In genomic region chrX:39896951-39897740, GRCh38 we compare ENCODE assay signal across 10 cellular contexts.
A peak's percentile ranks its signal among the peaks of the same experiment; 100 is the strongest.
DNase-seq lines count a peak whose midpoint lies in the region; ATAC-seq, FAIRE-seq and TF ChIP-seq lines count a peak whose summit lies in the region.
"Had no signal": no experiment of that assay in that cellular context is flagged by ENCODE, and none has a peak within 500 bp of the region (broad histone marks: within the 10 kb centered on the region; RNA-seq: fewer than 3 reads in every experiment).

No MANE protein-coding gene starts in this region.

- H3K4me1 Mint-ChIP-seq in activated T-helper 1 cell treated with anti-CD3 and anti-CD28 coated beads, Interleukin-12 subunit alpha, Interleukin-12 subunit beta, Interleukin-2, Interleukin-4 antibody, amounts not matched to agents 30 ng/mL and 10 ng/mL and 1 ng/mL, durations not matched to agents 14 hours and 24 hours and 36 hours (ENCODE audit: low read depth), result no peaks in the 10 kb centered on the region
- H3K4me1 Mint-ChIP-seq: CD8-positive, alpha-beta memory T cell had no signal

- H3K27me3 ChIP-seq in brain microvascular endothelial cell (replicated peaks), result no peaks in the 10 kb centered on the region

- DNase-seq in Right ventricle myocardium superior, result peak; percentile 62
- DNase-seq in cardiac septum (ENCODE audit: low spot score), result no peak
- peak; percentile 32 for DNase-seq in brain microvascular endothelial cell
- peak; percentile 82 for DNase-seq in kidney tubule cell (ENCODE audit: low spot score)
- peak; percentile 68 for DNase-seq in urothelium cell line (ENCODE audit: low spot score)
- no peak for DNase-seq in NCI-H1048 (lab: John Stamatoyannopoulos, UW)
- DNase-seq in activated T-helper 1 cell treated with anti-CD3 and anti-CD28 coated beads, Interleukin-12 subunit alpha, Interleukin-12 subunit beta, Interleukin-2, Interleukin-4 antibody, amounts not matched to agents 30 ng/mL and 10 ng/mL and 1 ng/mL, durations not matched to agents 14 hours and 24 hours and 36 hours (ENCODE audit: low spot score), result no peak
- no peak for DNase-seq in activated effector memory CD4-positive, alpha-beta T cell treated with anti-CD3 and anti-CD28 coated beads, Interleukin-2, amount 50 U/mL, for 16 hours
- DNase-seq: CD8-positive, alpha-beta memory T cell; naive B cell had no signal

- H3K4me3 ChIP-seq in brain microvascular endothelial cell (ENCODE audit: low read depth, low read length), result no peak overlapping the region

- peak; percentile 75 for ATAC-seq in Right ventricle myocardium superior (ENCODE audit: poor library complexity)

- no peaks in the 10 kb centered on the region for H3K9me3 Mint-ChIP-seq in activated T-helper 1 cell treated with anti-CD3 and anti-CD28 coated beads, Interleukin-12 subunit alpha, Interleukin-12 subunit beta, Interleukin-2, Interleukin-4 antibody, amounts not matched to agents 30 ng/mL and 10 ng/mL and 1 ng/mL, durations not matched to agents 14 hours and 24 hours and 36 hours
- H3K9me3 Mint-ChIP-seq: naive B cell had no signal

- no peak overlapping the region for H3K27ac Mint-ChIP-seq in activated T-helper 1 cell treated with anti-CD3 and anti-CD28 coated beads, Interleukin-12 subunit alpha, Interleukin-12 subunit beta, Interleukin-2, Interleukin-4 antibody, amounts not matched to agents 30 ng/mL and 10 ng/mL and 1 ng/mL, durations not matched to agents 14 hours and 24 hours and 36 hours
- H3K27ac Mint-ChIP-seq: CD8-positive, alpha-beta memory T cell had no signal

- in situ Hi-C loops in brain microvascular endothelial cell (cut with HindIII; ENCODE audit: low pct_ligation_motif_present, low sequenced_read_pairs), result no loop called here

- H3K4me3 Mint-ChIP-seq in activated T-helper 1 cell treated with anti-CD3 and anti-CD28 coated beads, Interleukin-12 subunit alpha, Interleukin-12 subunit beta, Interleukin-2, Interleukin-4 antibody, amounts not matched to agents 30 ng/mL and 10 ng/mL and 1 ng/mL, durations not matched to agents 14 hours and 24 hours and 36 hours, result no peak overlapping the region
- H3K4me3 Mint-ChIP-seq: CD8-positive, alpha-beta memory T cell; naive B cell had no signal

- no peak for FAIRE-seq in urothelium cell line (lab: Jason Lieb, UNC)

- peak; percentile 37 for TF ChIP-seq CTCF in brain microvascular endothelial cell (IDR thresholded peaks at IDR 0.05; ENCODE audit: low read depth, low read length, missing control alignments)

- H3K27me3 Mint-ChIP-seq in activated T-helper 1 cell treated with anti-CD3 and anti-CD28 coated beads, Interleukin-12 subunit alpha, Interleukin-12 subunit beta, Interleukin-2, Interleukin-4 antibody, amounts not matched to agents 30 ng/mL and 10 ng/mL and 1 ng/mL, durations not matched to agents 14 hours and 24 hours and 36 hours (ENCODE audit: insufficient read depth), result peaks cover 2% of the 10 kb centered on the region

- H3K36me3 Mint-ChIP-seq in activated T-helper 1 cell treated with anti-CD3 and anti-CD28 coated beads, Interleukin-12 subunit alpha, Interleukin-12 subunit beta, Interleukin-2, Interleukin-4 antibody, amounts not matched to agents 30 ng/mL and 10 ng/mL and 1 ng/mL, durations not matched to agents 14 hours and 24 hours and 36 hours (ENCODE audit: low read depth), result no peaks in the 10 kb centered on the region
- H3K36me3 Mint-ChIP-seq: CD8-positive, alpha-beta memory T cell; naive B cell had no signal

- no peak overlapping the region for H3K27ac ChIP-seq in brain microvascular endothelial cell

- H3K36me3 ChIP-seq in brain microvascular endothelial cell (replicated peaks), result no peaks in the 10 kb centered on the region

- intact Hi-C loops in Right ventricle myocardium superior (cut with DNase I) (no loop called here), cardiac septum (cut with DNase I) (no loop called here)
- intact Hi-C loops in activated T-helper 1 cell treated with anti-CD3 and anti-CD28 coated beads, Interleukin-12 subunit alpha, Interleukin-12 subunit beta, Interleukin-2, Interleukin-4 antibody, amounts not matched to agents 30 ng/mL and 10 ng/mL and 1 ng/mL, durations not matched to agents 14 hours and 24 hours and 36 hours (cut with micrococcal nuclease), result no loop called here

Comparison
In these comparisons a context has a peak if more than half of its experiments do, and no peak if none do; other contexts are left out.
1. DNase-seq: peak in Right ventricle myocardium superior (single experiment), brain microvascular endothelial cell (single experiment), kidney tubule cell (single experiment) and urothelium cell line (single experiment); none in cardiac septum (single experiment), NCI-H1048 (single experiment), activated T-helper 1 cell treated with anti-CD3 and anti-CD28 coated beads, Interleukin-12 subunit alpha, Interleukin-12 subunit beta, Interleukin-2, Interleukin-4 antibody, amounts not matched to agents 30 ng/mL and 10 ng/mL and 1 ng/mL, durations not matched to agents 14 hours and 24 hours and 36 hours (single experiment) and activated effector memory CD4-positive, alpha-beta T cell treated with anti-CD3 and anti-CD28 coated beads, Interleukin-2, amount 50 U/mL, for 16 hours (single experiment).